ENCODE assay signal across 14 cellular contexts in the genomic region with DNA sequence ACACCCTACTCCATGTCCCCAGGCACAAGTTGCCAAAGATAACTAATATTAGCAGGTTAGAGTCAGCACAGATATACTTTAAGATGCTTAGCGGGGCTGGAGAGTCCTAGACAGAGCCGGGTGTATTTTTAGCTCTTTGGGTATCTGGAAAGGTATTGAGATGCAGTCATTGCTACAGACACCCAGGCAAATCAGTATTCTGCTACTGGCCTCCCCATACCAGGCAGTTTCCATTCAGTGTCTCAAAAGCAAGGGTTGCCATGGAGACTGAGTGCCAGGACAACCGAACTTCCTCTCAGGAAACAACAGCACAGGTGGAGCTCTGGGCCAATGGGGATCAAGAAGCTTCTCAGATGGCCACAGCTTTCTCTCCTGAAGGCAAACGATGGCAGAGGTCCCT. TPM values are rescaled to one million over a fixed set of nuclear protein-coding genes. Genes with fewer than 3 reads are reported as not detected.
DNase-seq lines count a peak whose midpoint lies in the region; ATAC-seq, FAIRE-seq and TF ChIP-seq lines count a peak whose summit lies in the region.
"Had no signal": no experiment of that assay in that cellular context is flagged by ENCODE, and none has a peak within 500 bp of the region (broad histone marks: within the 10 kb centered on the region; RNA-seq: fewer than 3 reads in every experiment).

No MANE protein-coding gene starts in this region.

- ATAC-seq in stimulated activated naive CD8-positive, alpha-beta T cell treated with anti-CD3 and anti-CD28 coated beads, Interleukin-15, amount 100 ng/mL, for 72 hours, result peak; percentile 40
- ATAC-seq in stimulated activated naive CD8-positive, alpha-beta T cell treated with anti-CD3 and anti-CD28 coated beads, Interleukin-15, Interleukin-2, amounts not matched to agents 100 U/mL and 50 U/mL, for 24 hours, result no peak
- peak; percentile 34 to 69 for ATAC-seq in left cardiac atrium
- no peak for ATAC-seq in GM21825 (IDR thresholded peaks at IDR 0.05; ENCODE audit: unreplicated experiment)
- no peak for ATAC-seq in HG02571 (IDR thresholded peaks at IDR 0.05; ENCODE audit: unreplicated experiment)
- ATAC-seq: natural killer cell treated with Interleukin-12 subunit alpha and Interleukin-12 subunit beta and Interleukin-15 and Interleukin-18, amount 100 ng/mL, for 72 hours had no signal

- no peaks in the 10 kb centered on the region for H3K4me1 Mint-ChIP-seq in stimulated activated naive CD8-positive, alpha-beta T cell treated with anti-CD3 and anti-CD28 coated beads, Interleukin-15, amount 100 ng/mL, for 72 hours

- no peaks in the 10 kb centered on the region for H3K36me3 ChIP-seq in NT2/D1 (ENCODE audit: insufficient read depth, insufficient read length, low read length)
- H3K36me3 ChIP-seq: tibial artery had no signal

- H3K9ac ChIP-seq in NT2/D1 (ENCODE audit: insufficient read length, low read depth), result no peak overlapping the region

- H3K27me3 Mint-ChIP-seq in stimulated activated naive CD8-positive, alpha-beta T cell treated with anti-CD3 and anti-CD28 coated beads, Interleukin-15, amount 100 ng/mL, for 72 hours, result peaks cover 10% of the 10 kb centered on the region

- no peak overlapping the region for H3K27ac Mint-ChIP-seq in stimulated activated naive CD8-positive, alpha-beta T cell treated with anti-CD3 and anti-CD28 coated beads, Interleukin-15, amount 100 ng/mL, for 72 hours
- H3K27ac Mint-ChIP-seq: CD4-positive, alpha-beta memory T cell; natural killer cell treated with Interleukin-12 subunit alpha and Interleukin-12 subunit beta and Interleukin-15 and Interleukin-18, amount 100 ng/mL, for 72 hours had no signal

- H3K9me3 ChIP-seq in NT2/D1 (ENCODE audit: insufficient read depth, low read length), result no peaks in the 10 kb centered on the region
- H3K9me3 ChIP-seq: tibial artery had no signal

- DNase-seq in stimulated activated naive CD8-positive, alpha-beta T cell treated with anti-CD3 and anti-CD28 coated beads, Interleukin-15, amount 100 ng/mL, for 72 hours, result no peak
- no peak for DNase-seq in stimulated activated naive CD8-positive, alpha-beta T cell treated with anti-CD3 and anti-CD28 coated beads, Interleukin-15, Interleukin-2, amounts not matched to agents 100 U/mL and 50 U/mL, for 24 hours
- DNase-seq in NT2/D1 (ENCODE audit: low read depth, low spot score) (peak; percentile 59), left cardiac atrium (no peak), H54 (ENCODE audit: insufficient read length, low spot score) (no peak), SIG-M5 (lab: John Stamatoyannopoulos, UW) (no peak)
- DNase-seq: NK-92 treated with Interleukin-12 subunit alpha and Interleukin-12 subunit beta, amount 100 ng/mL, for 24 hours; stimulated activated CD4-positive, alpha-beta T cell treated with anti-CD3 and anti-CD28 coated beads, Interleukin-2, amount 100 ng/mL, for 48 hours had no signal

- peaks cover 4% of the 10 kb centered on the region for H3K4me1 ChIP-seq in NT2/D1 (ENCODE audit: insufficient read depth, insufficient read length)
- H3K4me1 ChIP-seq: tibial artery had no signal

- no peak overlapping the region for H3K4me3 ChIP-seq in NT2/D1 (ENCODE audit: insufficient read length, low read depth)
- H3K4me3 ChIP-seq: tibial artery had no signal

- H3K4me3 Mint-ChIP-seq in stimulated activated naive CD8-positive, alpha-beta T cell treated with anti-CD3 and anti-CD28 coated beads, Interleukin-15, amount 100 ng/mL, for 72 hours, result no peak overlapping the region
- H3K4me3 Mint-ChIP-seq: CD4-positive, alpha-beta memory T cell; natural killer cell treated with Interleukin-12 subunit alpha and Interleukin-12 subunit beta and Interleukin-15 and Interleukin-18, amount 100 ng/mL, for 72 hours had no signal

- peaks cover 0 to 7% of the 10 kb centered on the region in 2 donors for H3K9me3 Mint-ChIP-seq in stimulated activated naive CD8-positive, alpha-beta T cell treated with anti-CD3 and anti-CD28 coated beads, Interleukin-15, amount 100 ng/mL, for 72 hours
- H3K9me3 Mint-ChIP-seq: CD4-positive, alpha-beta memory T cell; natural killer cell treated with Interleukin-12 subunit alpha and Interleukin-12 subunit beta and Interleukin-15 and Interleukin-18, amount 100 ng/mL, for 72 hours had no signal

- TF ChIP-seq POLR2A in H54 (IDR thresholded peaks at IDR 0.05; ENCODE audit: low read depth, low read length), result no peak

- intact Hi-C loops in left cardiac atrium (cut with DNase I), result no loop called here

- no peak for FAIRE-seq in H54 (lab: Jason Lieb, UNC)
- FAIRE-seq: colon had no signal

- no peaks in the 10 kb centered on the region for H3K27me3 ChIP-seq in NT2/D1 (ENCODE audit: insufficient read depth, insufficient read length)
- H3K27me3 ChIP-seq: tibial artery had no signal

RNA-seq across cellular contexts. Expression of a gene that starts 45.3 kb away (rescaled TPM):
- 1 to 10 TPM; 8.7 to 8.8 TPM for total RNA-seq in left cardiac atrium

Comparison
In these comparisons a context has a peak if more than half of its experiments do, and no peak if none do; other contexts are left out.
1. ATAC-seq: peak in stimulated activated naive CD8-positive, alpha-beta T cell treated with anti-CD3 and anti-CD28 coated beads, Interleukin-15, amount 100 ng/mL, for 72 hours (single experiment) and left cardiac atrium (2 of 2); none in stimulated activated naive CD8-positive, alpha-beta T cell treated with anti-CD3 and anti-CD28 coated beads, Interleukin-15, Interleukin-2, amounts not matched to agents 100 U/mL and 50 U/mL, for 24 hours (single experiment), GM21825 (single experiment) and HG02571 (single experiment).